ENCODE assay signal across 16 cellular contexts in the genomic region with DNA sequence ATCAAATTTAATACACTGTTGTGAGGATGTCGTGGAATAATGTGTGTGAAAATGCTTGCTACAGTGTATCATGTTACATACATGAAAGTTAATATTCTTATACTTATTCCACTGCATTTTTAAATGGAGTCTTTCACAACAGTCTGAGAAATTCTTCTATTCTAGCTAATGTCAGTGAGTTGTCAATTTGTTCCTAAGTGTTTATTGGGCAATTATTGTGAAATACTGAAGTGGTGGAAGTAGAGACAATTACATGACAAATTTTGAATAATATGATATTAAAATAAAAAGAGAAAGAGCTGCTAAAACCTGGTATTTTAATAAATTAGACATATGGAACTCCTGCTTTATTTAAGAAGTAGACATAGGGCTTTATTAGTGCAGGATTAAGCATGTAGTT.
DNase-seq lines count a peak whose midpoint lies in the region; ATAC-seq, FAIRE-seq and TF ChIP-seq lines count a peak whose summit lies in the region.
"Had no signal": no experiment of that assay in that cellular context is flagged by ENCODE, and none has a peak within 500 bp of the region (broad histone marks: within the 10 kb centered on the region; RNA-seq: fewer than 3 reads in every experiment).

No MANE protein-coding gene starts in this region.

- no TSS peak for BruUV-seq in IMR-90 (replicated peaks; lab: Mats Ljungman, UMichigan)

- H3K4me2 ChIP-seq in IMR-90 (ENCODE audit: low read depth, low read length): no peak overlapping the region
- H3K4me2 ChIP-seq: A549 had no signal

- no peak overlapping the region for H2AK5ac ChIP-seq in IMR-90 (ENCODE audit: low read depth, low read length)

- in situ Hi-C loops in IMR-90 (cut with MboI; ENCODE audit: low sequenced_read_pairs): no loop called here

- no peak for TF ChIP-seq CTCF in D721Med (IDR thresholded peaks at IDR 0.05; ENCODE audit: insufficient read depth, missing control alignments)
- TF ChIP-seq CTCF in IMR-90 (conservative IDR thresholded peaks at IDR 0.05; ENCODE audit: low read depth, low read length): no peak
- no peak for TF ChIP-seq CTCF in epithelial cell of esophagus (IDR thresholded peaks at IDR 0.05; ENCODE audit: insufficient read depth, low read depth, low read length, missing control alignments)

- H2BK15ac ChIP-seq in IMR-90 (ENCODE audit: low read depth, low read length): no peak overlapping the region

- no peak overlapping the region for H3K56ac ChIP-seq in IMR-90 (ENCODE audit: extremely low read depth, insufficient read depth, low read length)

- H2BK120ac ChIP-seq in IMR-90 (ENCODE audit: low read depth, low read length): no peak overlapping the region

- H2BK20ac ChIP-seq in IMR-90 (ENCODE audit: low read depth, low read length): no peak overlapping the region

- intact Hi-C loops in IMR-90 (cut with micrococcal nuclease) (no loop called here), sciatic nerve (cut with DNase I) (no loop called here)

- no peaks in the 10 kb centered on the region for H3K27me3 ChIP-seq in IMR-90 (ENCODE audit: control insufficient read depth, insufficient read depth, low read length)
- H3K27me3 ChIP-seq: BE2C had no signal

- H3K27ac ChIP-seq in IMR-90 (ENCODE audit: insufficient read depth, low read length): no peak overlapping the region
- H3K27ac ChIP-seq: A549, HL-60 had no signal

- DNase-seq in D721Med (ENCODE audit: insufficient read length, low spot score) (no peak), IMR-90 (no peak), epithelial cell of esophagus (ENCODE audit: low read depth) (peak; percentile 19), sciatic nerve (ENCODE audit: low spot score) (no peak), DMS114 treated with DMSO at 0.1 percent for 48 hours (lab: John Stamatoyannopoulos, UW; ENCODE audit: unreplicated experiment) (no peak), medulla oblongata (ENCODE audit: extremely low spot score) (no peak)
- DNase-seq: BE2C; CD8-positive, alpha-beta T cell; COR-L47; DMS53; GF-D8 had no signal

- H3K4me3 ChIP-seq in IMR-90 (ENCODE audit: insufficient read depth, low read depth, low read length) (no peak overlapping the region), epithelial cell of esophagus (ENCODE audit: low read length) (no peak overlapping the region)
- H3K4me3 ChIP-seq: A549 had no signal

- dilution Hi-C loops in IMR-90 (cut with HindIII; ENCODE audit: low sequenced_read_pairs, unreplicated experiment): no loop called here

- no peak overlapping the region for H3K14ac ChIP-seq in IMR-90 (replicated peaks; ENCODE audit: low read depth, low read length)

- H4K8ac ChIP-seq in IMR-90 (ENCODE audit: low read depth in 2 of 2, low read length in 2 of 2): no peak overlapping the region

- no peak for TF ChIP-seq POLR2A in IMR-90 (IDR thresholded peaks at IDR 0.05; ENCODE audit: low read depth, low read length)

- no peak overlapping the region for H3K4ac ChIP-seq in IMR-90 (ENCODE audit: low read depth, low read length)

- H3K36me3 ChIP-seq in IMR-90 (ENCODE audit: control insufficient read depth, insufficient read depth, low read length): no peaks in the 10 kb centered on the region
- H3K36me3 ChIP-seq: BE2C had no signal

- H4K20me1 ChIP-seq in IMR-90 (ENCODE audit: insufficient read depth, low read length): peaks cover 9% of the 10 kb centered on the region; the same call in 1 of the 2 replicates

- peaks cover 3% of the 10 kb centered on the region for H3K9me3 ChIP-seq in IMR-90 (ENCODE audit: control insufficient read depth, insufficient read depth, low read length)
- H3K9me3 ChIP-seq: BE2C had no signal

- H3K4me1 ChIP-seq in IMR-90 (ENCODE audit: control insufficient read depth, insufficient read depth, low read length): 0 out of 2 replicates have a peak, but pooled peaks cover 3% of the 10 kb centered on the region
- H3K4me1 ChIP-seq: BE2C had no signal

- H2AFZ ChIP-seq in IMR-90 (replicated peaks; ENCODE audit: low read length, poor library complexity): no peak overlapping the region

- no CpG with 5 or more reads among the region's 1 CpG for WGBS in IMR-90 (ENCODE audit: extremely low coverage in 2 of 2, insufficient read length in 1 of 2), 2 experiments

- no peak overlapping the region for H4K5ac ChIP-seq in IMR-90 (ENCODE audit: low read depth, low read length)

- peak; percentile 71 for FAIRE-seq in D721Med (lab: Jason Lieb, UNC)
- FAIRE-seq: A549, GM19239 had no signal

- no peak overlapping the region for H4K91ac ChIP-seq in IMR-90 (ENCODE audit: insufficient read depth, low read depth, low read length)

- no peak overlapping the region for H3K18ac ChIP-seq in IMR-90 (ENCODE audit: low read depth, low read length)

- no peaks in the 10 kb centered on the region for H3K9me1 ChIP-seq in IMR-90 (ENCODE audit: insufficient read depth, low read length)

- peaks cover 7 to 8% of the 10 kb centered on the region in 2 experiments; a peak in 3 of 4 replicates for H3K79me1 ChIP-seq in IMR-90 (ENCODE audit: low read depth in 1 of 2, low read length in 2 of 2)

- no peak for TF ChIP-seq RAD21 in IMR-90 (IDR thresholded peaks at IDR 0.05; ENCODE audit: low read length)

- no peak overlapping the region for H2AK9ac ChIP-seq in IMR-90 (replicated peaks; ENCODE audit: low read depth, low read length, poor library complexity)

- no peak overlapping the region for H3K23ac ChIP-seq in IMR-90 (ENCODE audit: low read depth, low read length)

- ATAC-seq in IMR-90 (ENCODE audit: low read depth): no peak
- ATAC-seq in sciatic nerve: peak; percentile 55
- no peak for ATAC-seq in GM21737 (IDR thresholded peaks at IDR 0.05; ENCODE audit: unreplicated experiment)
- ATAC-seq: A549; CD8-positive, alpha-beta T cell; HCT116 had no signal

- POLR2A ChIA-PET in IMR-90 (lab: Charles Lee; ENCODE audit: unreplicated experiment): no interaction called here

- CTCF ChIA-PET in IMR-90 (lab: Yijun Ruan, JAX): interaction anchor here (0.9 kb wide), 1 partner anchor 115 kb away, joined by 3 read pairs; no protein-coding TSS in a partner anchor

- H2BK5ac ChIP-seq in IMR-90 (ENCODE audit: low read depth, low read length, poor library complexity, severe bottlenecking): no peak overlapping the region

- H3K9ac ChIP-seq in IMR-90 (ENCODE audit: low read depth, low read length): no peak overlapping the region

TF ChIP-seq in IMR-90, 13 proteins besides CTCF, POLR2A, EP300 and RAD21:
- TF ChIP-seq CEBPB (IDR thresholded peaks at IDR 0.05; ENCODE audit: low read depth, low read length) (peak; percentile 70), MXI1 (IDR thresholded peaks at IDR 0.05; ENCODE audit: borderline replicate concordance, low read depth, low read length) (no peak)
